In the genomic region with DNA sequence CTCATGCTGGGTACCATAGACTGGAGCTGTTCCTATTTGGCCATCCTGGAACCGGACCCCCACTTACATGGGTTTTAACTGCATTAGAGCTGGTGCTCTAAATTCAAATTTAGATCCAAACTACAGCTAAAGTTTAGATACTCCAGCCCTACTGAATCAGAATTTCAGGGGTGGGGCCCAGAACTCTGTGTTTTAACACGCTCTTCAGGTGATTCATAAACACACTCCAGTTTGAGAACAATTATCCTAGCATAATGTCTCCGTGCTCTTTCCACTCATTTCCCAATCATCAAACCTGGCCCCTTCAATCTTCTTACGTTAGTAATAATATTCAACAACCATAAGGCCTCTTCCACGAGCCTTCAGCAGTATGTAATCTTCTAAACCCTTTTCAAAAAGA, we compare ENCODE assay signal across 22 cellular contexts.
"Had no signal": no experiment of that assay in that cellular context is flagged by ENCODE, and none has a peak within 500 bp of the region (broad histone marks: within the 10 kb centered on the region; RNA-seq: fewer than 3 reads in every experiment).

No MANE protein-coding gene starts in this region.

- H3K4me1 Mint-ChIP-seq: neural progenitor cell had no signal

- H2AFZ ChIP-seq: hepatocyte, neural progenitor cell had no signal

- H3K27ac Mint-ChIP-seq: activated naive CD4-positive, alpha-beta T cell treated with anti-CD3 and anti-CD28 coated beads, Interleukin-2, amount 10 ng/mL, durations not matched to agents 7 days and 5 days; activated naive CD8-positive, alpha-beta T cell treated with anti-CD3 and anti-CD28 coated beads, Interleukin-2, amount 50 U/mL, for 24 hours; neural progenitor cell had no signal

- H3K9me3 ChIP-seq: gastroesophageal sphincter, right atrium auricular region, testis, transverse colon had no signal

- H3K4me3 ChIP-seq: gastroesophageal sphincter, hepatocyte, neural progenitor cell, right atrium auricular region, SK-N-MC, testis, transverse colon had no signal

- H3K4me3 Mint-ChIP-seq: activated naive CD4-positive, alpha-beta T cell treated with anti-CD3 and anti-CD28 coated beads, Interleukin-2, amount 10 ng/mL, durations not matched to agents 7 days and 5 days; activated naive CD8-positive, alpha-beta T cell treated with anti-CD3 and anti-CD28 coated beads, Interleukin-2, amount 50 U/mL, for 24 hours; natural killer cell; neural progenitor cell had no signal

- H3K9me3 Mint-ChIP-seq: activated naive CD8-positive, alpha-beta T cell treated with anti-CD3 and anti-CD28 coated beads, Interleukin-2, amount 50 U/mL, for 24 hours; natural killer cell had no signal

- DNase-seq: activated CD4-positive, alpha-beta T cell treated with anti-CD3 and anti-CD28 coated beads, Interleukin-2, amount 50 U/mL, for 1 hour; activated CD4-positive, CD25-positive, alpha-beta regulatory T cell treated with anti-CD3 and anti-CD28 coated beads, Interleukin-2, amount 50 U/mL, for 72 hours; activated gamma-delta T cell; activated naive CD4-positive, alpha-beta T cell treated with anti-CD3 and anti-CD28 coated beads, Interleukin-2, amount 10 ng/mL, durations not matched to agents 7 days and 5 days; activated naive CD8-positive, alpha-beta T cell treated with anti-CD3 and anti-CD28 coated beads, Interleukin-2, amount 50 U/mL, for 24 hours; effector CD8-positive, alpha-beta T cell; kidney; left colon; mesenchymal stem cell; natural killer cell; occipital lobe; stimulated activated CD4-positive, alpha-beta T cell treated with anti-CD3 and anti-CD28 coated beads, Interleukin-15, amount 100 ng/mL, for 24 hours; stimulated activated CD4-positive, alpha-beta T cell treated with anti-CD3 and anti-CD28 coated beads, Interleukin-2, amount 100 ng/mL, for 24 hours; stimulated activated naive CD4-positive, alpha-beta T cell; T-helper 9 cell; testis; transverse colon had no signal

- H3K27me3 ChIP-seq: gastroesophageal sphincter, hepatocyte, neural progenitor cell, right atrium auricular region, testis, transverse colon had no signal

- H3K9ac ChIP-seq: neural progenitor cell had no signal

- ATAC-seq: activated naive CD8-positive, alpha-beta T cell treated with anti-CD3 and anti-CD28 coated beads, Interleukin-2, amount 50 U/mL, for 24 hours; gastroesophageal sphincter; left colon; natural killer cell had no signal

- H3K4me2 ChIP-seq: hepatocyte, neural progenitor cell had no signal

- H3K27me3 Mint-ChIP-seq: activated naive CD4-positive, alpha-beta T cell treated with anti-CD3 and anti-CD28 coated beads, Interleukin-2, amount 10 ng/mL, durations not matched to agents 7 days and 5 days; activated naive CD8-positive, alpha-beta T cell treated with anti-CD3 and anti-CD28 coated beads, Interleukin-2, amount 50 U/mL, for 24 hours had no signal

- H3K4me1 ChIP-seq: neural progenitor cell, testis had no signal

- H3K27ac ChIP-seq: gastroesophageal sphincter, hepatocyte, neural progenitor cell, right atrium auricular region, SK-N-MC, testis, transverse colon had no signal
